ENCODE assay signal across 9 cellular contexts in the genomic region with DNA sequence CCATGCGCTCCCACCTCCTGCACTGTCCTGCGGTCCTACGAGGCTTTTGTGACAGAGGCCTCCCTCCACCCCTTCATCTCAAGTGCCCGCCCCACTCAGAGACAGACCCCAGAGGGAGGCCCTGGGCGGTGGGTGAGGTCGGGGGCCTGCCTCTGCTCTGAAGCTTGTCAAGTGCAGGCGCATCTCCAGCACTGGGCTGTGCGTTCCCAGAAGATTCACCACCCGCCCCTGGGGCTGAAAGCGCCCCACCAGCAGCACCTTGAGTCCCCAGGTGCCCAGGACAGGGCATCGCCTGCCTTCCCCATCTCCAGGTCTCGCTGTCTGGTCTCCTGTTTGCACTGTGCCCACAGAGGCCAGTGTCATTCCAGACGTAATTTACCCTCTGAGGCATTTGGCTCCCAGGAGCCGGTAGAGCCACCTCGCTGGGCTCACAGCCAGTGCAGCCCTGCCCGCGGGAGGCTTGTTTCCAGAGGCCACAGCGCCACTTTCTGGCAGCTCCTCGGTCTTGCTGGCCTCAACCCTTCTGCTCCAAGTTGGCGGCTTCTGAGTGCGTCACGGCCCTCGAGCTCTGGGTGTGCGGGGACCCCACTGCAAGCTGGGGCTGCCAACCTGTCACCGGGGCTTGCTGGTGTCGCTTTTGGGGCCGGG.
DNase-seq lines count a peak whose midpoint lies in the region; ATAC-seq and TF ChIP-seq lines count a peak whose summit lies in the region.
"Had no signal": no experiment of that assay in that cellular context is flagged by ENCODE, and none has a peak within 500 bp of the region (broad histone marks: within the 10 kb centered on the region; RNA-seq: fewer than 3 reads in every experiment).

No MANE protein-coding gene starts in this region.

- dilution Hi-C loops in mammary epithelial cell (cut with HindIII; ENCODE audit: low sequenced_read_pairs) = no loop called here

- no peak overlapping the region for H3K27ac ChIP-seq in mammary epithelial cell (ENCODE audit: insufficient read depth, low read depth, low read length)

- H3K36me3 Mint-ChIP-seq in nephron progenitor cell (ENCODE audit: low read depth) = no peaks in the 10 kb centered on the region

- H3K9me3 Mint-ChIP-seq in nephron progenitor cell = peaks cover 15% of the 10 kb centered on the region

- BruUV-seq in mammary epithelial cell (replicated peaks; lab: Mats Ljungman, UMichigan) = no TSS peak

- intact Hi-C loops in mammary epithelial cell (cut with micrococcal nuclease) = loop anchor here (10.0 kb wide), 3 partner anchors 110 to 1020 kb away; no protein-coding TSS in a partner anchor

- no peaks in the 10 kb centered on the region for H3K79me2 ChIP-seq in mammary epithelial cell (ENCODE audit: insufficient read depth, low read length)

- no peak overlapping the region for H3K4me3 ChIP-seq in mammary epithelial cell (replicated peaks in 1 of 3; ENCODE audit: insufficient read depth in 1 of 3, low read depth in 2 of 3, low read length in 3 of 3)

- no peaks in the 10 kb centered on the region for H4K20me1 ChIP-seq in mammary epithelial cell (ENCODE audit: insufficient read depth, low read length)

- no peak overlapping the region for H3K4me3 Mint-ChIP-seq in nephron progenitor cell

- no peak for ATAC-seq in GM18870 (IDR thresholded peaks at IDR 0.05; ENCODE audit: unreplicated experiment)

- CTCF ChIA-PET in mammary epithelial cell (lab: Charles Lee; ENCODE audit: low non-redundant PET) = no interaction called here

- peak; percentile 68 to 74 for DNase-seq in SHP77 (lab: John Stamatoyannopoulos, UW)
- no peak for DNase-seq in SHP77 treated with DMSO at 0.1 percent for 48 hours (lab: John Stamatoyannopoulos, UW)
- DNase-seq in NCI-H2196 treated with DMSO at 0.1 percent for 48 hours (lab: John Stamatoyannopoulos, UW; ENCODE audit: unreplicated experiment) = peak; percentile 60
- peak; percentile 67 for DNase-seq in mammary epithelial cell
- DNase-seq in nephron progenitor cell = peak; percentile 48
- no peak for DNase-seq in NCI-H146 treated with DMSO at 0.1 percent for 48 hours (lab: John Stamatoyannopoulos, UW; ENCODE audit: unreplicated experiment)
- DNase-seq in UCSD-AML1 (lab: John Stamatoyannopoulos, UW; ENCODE audit: unreplicated experiment) = no peak
- DNase-seq: MV-4-11 had no signal

- H3K36me3 ChIP-seq in mammary epithelial cell (ENCODE audit: insufficient read depth, low read length) = no peaks in the 10 kb centered on the region

- peak; percentile 50 to 88 for TF ChIP-seq CTCF in mammary epithelial cell (conservative IDR thresholded peaks at IDR 0.05 in 1 of 2, IDR thresholded peaks at IDR 0.05 in 1 of 2; ENCODE audit: extremely low read depth in 1 of 2, insufficient read depth in 1 of 2, low read depth in 1 of 2, low read length in 2 of 2)
- TF ChIP-seq CTCF in nephron progenitor cell (IDR thresholded peaks at IDR 0.05) = peak; percentile 21

- no peak overlapping the region for H3K9ac ChIP-seq in mammary epithelial cell (ENCODE audit: insufficient read depth, low read length)

- no peaks in the 10 kb centered on the region for H3K27me3 ChIP-seq in mammary epithelial cell (ENCODE audit: insufficient read depth, low read length)

- H3K27me3 Mint-ChIP-seq in nephron progenitor cell (ENCODE audit: low read depth, poor library complexity) = peaks cover 4% of the 10 kb centered on the region

- no peak overlapping the region for H3K27ac Mint-ChIP-seq in nephron progenitor cell

- 29% methylated on average over 21 of the region's 27 CpGs for WGBS in mammary epithelial cell (ENCODE audit: low coverage, missing lambda C conversion rate)

- peaks cover 4% of the 10 kb centered on the region for H3K4me1 Mint-ChIP-seq in nephron progenitor cell

- peaks cover 5% of the 10 kb centered on the region for H3K4me1 ChIP-seq in mammary epithelial cell (ENCODE audit: insufficient read depth, low read length)

- H2AFZ ChIP-seq in mammary epithelial cell (ENCODE audit: low read depth, low read length) = no peak overlapping the region

- in situ Hi-C loops in mammary epithelial cell (cut with MboI; ENCODE audit: low sequenced_read_pairs in 2 of 2) = no loop called here

- no peaks in the 10 kb centered on the region for H3K9me3 ChIP-seq in mammary epithelial cell (replicated peaks; ENCODE audit: insufficient read depth, low read length)

- no peak overlapping the region for H3K4me2 ChIP-seq in mammary epithelial cell (ENCODE audit: insufficient read depth, low read depth, low read length)

Comparison
In these comparisons a context has a peak if more than half of its experiments do, and no peak if none do; other contexts are left out.
1. DNase-seq: peak in SHP77 (2 of 2), NCI-H2196 treated with DMSO at 0.1 percent for 48 hours (single experiment), mammary epithelial cell (single experiment) and nephron progenitor cell (single experiment); none in SHP77 treated with DMSO at 0.1 percent for 48 hours (single experiment), NCI-H146 treated with DMSO at 0.1 percent for 48 hours (single experiment) and UCSD-AML1 (single experiment).